8 cellular contexts compared by ENCODE assay signal in the genomic region with DNA sequence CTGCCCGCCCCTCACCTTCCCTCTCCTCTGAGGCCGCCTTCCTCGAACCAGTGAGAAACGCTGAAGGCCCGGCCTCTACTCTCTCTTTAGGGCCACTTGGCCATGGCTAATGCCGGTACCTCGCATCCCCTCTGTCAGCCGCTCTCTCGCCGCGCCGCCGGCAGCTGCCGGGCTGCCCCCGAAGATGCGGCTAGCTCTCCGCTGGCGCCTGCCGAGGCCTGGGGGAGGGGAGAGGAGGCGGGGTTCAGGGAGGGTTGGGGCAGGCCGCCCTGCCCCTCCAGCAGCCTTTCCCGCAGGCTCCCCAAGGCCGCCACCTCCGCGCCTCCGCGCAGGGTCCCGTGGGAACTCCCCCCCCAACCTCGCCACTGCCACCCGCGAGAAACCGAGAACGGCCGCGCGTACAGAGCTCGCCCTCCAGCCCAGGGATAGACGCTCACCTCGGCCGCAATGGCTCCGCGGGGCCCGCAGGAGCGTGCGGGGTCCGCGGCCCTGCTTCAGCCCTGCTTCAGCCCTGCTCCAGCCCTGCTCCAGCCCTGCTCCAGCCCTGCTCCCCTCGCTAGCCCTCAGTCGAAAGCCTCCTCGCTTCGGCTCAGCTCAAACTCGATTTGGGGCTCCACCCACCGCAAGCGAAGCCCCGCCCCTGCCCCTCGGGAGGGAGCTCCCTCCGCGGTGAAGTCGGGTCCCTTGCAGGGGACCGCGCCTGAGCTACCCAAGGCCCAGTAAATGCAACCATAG. TPM values are rescaled to one million over a fixed set of nuclear protein-coding genes. Genes with fewer than 3 reads are reported as not detected.
A peak's percentile ranks its signal among the peaks of the same experiment; 100 is the strongest.
DNase-seq lines count a peak whose midpoint lies in the region; ATAC-seq lines count a peak whose summit lies in the region.

A gene with protein sequence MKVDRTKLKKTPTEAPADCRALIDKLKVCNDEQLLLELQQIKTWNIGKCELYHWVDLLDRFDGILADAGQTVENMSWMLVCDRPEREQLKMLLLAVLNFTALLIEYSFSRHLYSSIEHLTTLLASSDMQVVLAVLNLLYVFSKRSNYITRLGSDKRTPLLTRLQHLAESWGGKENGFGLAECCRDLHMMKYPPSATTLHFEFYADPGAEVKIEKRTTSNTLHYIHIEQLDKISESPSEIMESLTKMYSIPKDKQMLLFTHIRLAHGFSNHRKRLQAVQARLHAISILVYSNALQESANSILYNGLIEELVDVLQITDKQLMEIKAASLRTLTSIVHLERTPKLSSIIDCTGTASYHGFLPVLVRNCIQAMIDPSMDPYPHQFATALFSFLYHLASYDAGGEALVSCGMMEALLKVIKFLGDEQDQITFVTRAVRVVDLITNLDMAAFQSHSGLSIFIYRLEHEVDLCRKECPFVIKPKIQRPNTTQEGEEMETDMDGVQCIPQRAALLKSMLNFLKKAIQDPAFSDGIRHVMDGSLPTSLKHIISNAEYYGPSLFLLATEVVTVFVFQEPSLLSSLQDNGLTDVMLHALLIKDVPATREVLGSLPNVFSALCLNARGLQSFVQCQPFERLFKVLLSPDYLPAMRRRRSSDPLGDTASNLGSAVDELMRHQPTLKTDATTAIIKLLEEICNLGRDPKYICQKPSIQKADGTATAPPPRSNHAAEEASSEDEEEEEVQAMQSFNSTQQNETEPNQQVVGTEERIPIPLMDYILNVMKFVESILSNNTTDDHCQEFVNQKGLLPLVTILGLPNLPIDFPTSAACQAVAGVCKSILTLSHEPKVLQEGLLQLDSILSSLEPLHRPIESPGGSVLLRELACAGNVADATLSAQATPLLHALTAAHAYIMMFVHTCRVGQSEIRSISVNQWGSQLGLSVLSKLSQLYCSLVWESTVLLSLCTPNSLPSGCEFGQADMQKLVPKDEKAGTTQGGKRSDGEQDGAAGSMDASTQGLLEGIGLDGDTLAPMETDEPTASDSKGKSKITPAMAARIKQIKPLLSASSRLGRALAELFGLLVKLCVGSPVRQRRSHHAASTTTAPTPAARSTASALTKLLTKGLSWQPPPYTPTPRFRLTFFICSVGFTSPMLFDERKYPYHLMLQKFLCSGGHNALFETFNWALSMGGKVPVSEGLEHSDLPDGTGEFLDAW (N-terminal part only) (minus strand): TSS at position 569 of the 735 bp plus-strand sequence. CDS start 32,612 bp downstream, outside the sequence.

- H3K27ac ChIP-seq in cingulate gyrus (ENCODE audit: low read depth, low read length), result peak within 1 kb of the TSS; percentile 83

- in situ Hi-C loops in ACHN (cut with HindIII; ENCODE audit: low pct_ligation_motif_present, low pct_unique_long_range_greater_than_20kb, low sequenced_read_pairs), result no loop called here

- peak; percentile 49 for ATAC-seq in GM19023 (IDR thresholded peaks at IDR 0.05; ENCODE audit: unreplicated experiment)
- peak; percentile 50 for ATAC-seq in HG03354 (IDR thresholded peaks at IDR 0.05; ENCODE audit: poor library complexity, severe bottlenecking, unreplicated experiment)
- peak; percentile 47 for ATAC-seq in left colon

- DNase-seq in ACHN (peak; percentile 70), NCI-H526 treated with DMSO at 0.1 percent for 48 hours (lab: John Stamatoyannopoulos, UW) (peak; percentile 71), left colon (peak; percentile 73 to 85)
- DNase-seq in activated CD4-positive, alpha-beta T cell treated with anti-CD3 and anti-CD28 coated beads for 48 hours, result peak; percentile 90
- peak; percentile 71 to 82 for DNase-seq in stimulated activated CD4-positive, alpha-beta T cell treated with anti-CD3 and anti-CD28 coated beads, Interleukin-1b, Interleukin-23, amount 100 ng/mL, for 4 hours (ENCODE audit: low read depth in 2 of 2)

- intact Hi-C loops in left colon (cut with DNase I, micrococcal nuclease), result no loop called here

RNA-seq across cellular contexts. Expression of the gene that starts here (rescaled TPM):
- total RNA-seq in left colon, result 100 to 1,000 TPM; 114 to 141 TPM

Comparison
In these comparisons a context has a peak if more than half of its experiments do, and no peak if none do; other contexts are left out.
1. Peak in every context shown above with its lines: DNase-seq, ATAC-seq and H3K27ac ChIP-seq.